Comparison of ENCODE assay signal across 7 cellular contexts in genomic region chr6:159720708-159721107, GRCh38. TPM values are rescaled to one million over a fixed set of nuclear protein-coding genes. Genes with fewer than 3 reads are reported as not detected.
DNase-seq lines count a peak whose midpoint lies in the region; ATAC-seq and TF ChIP-seq lines count a peak whose summit lies in the region.

No MANE protein-coding gene starts in this region.

- H3K27me3 Mint-ChIP-seq in endodermal cell (ENCODE audit: insufficient read depth), result no peaks in the 10 kb centered on the region

- DNase-seq in DMS79 treated with DMSO at 0.1 percent for 48 hours (lab: John Stamatoyannopoulos, UW) (peak; percentile 16), GM23248 (peak; percentile 38), SHP77 treated with DMSO at 0.1 percent for 48 hours (lab: John Stamatoyannopoulos, UW) (peak; percentile 17), endodermal cell (peak; percentile 63), renal cortical epithelial cell (ENCODE audit: low read depth) (peak; percentile 65)

- H3K9ac ChIP-seq in GM23248 (no peak overlapping the region), endodermal cell (ENCODE audit: extremely low read depth, low read length, poor library complexity, severe bottlenecking) (no peak overlapping the region)

- H4K20me1 ChIP-seq in GM23248 (ENCODE audit: insufficient read depth), result no peaks in the 10 kb centered on the region

- H3K4me3 Mint-ChIP-seq in endodermal cell, result no peak overlapping the region

- H3K4me3 ChIP-seq in GM23248, result no peak overlapping the region
- H3K4me3 ChIP-seq in endodermal cell (ENCODE audit: low read length), result no peak overlapping the region

- H3K9me3 Mint-ChIP-seq in endodermal cell, result peaks cover 13% of the 10 kb centered on the region

- peaks cover 26% of the 10 kb centered on the region for H3F3A ChIP-seq in GM23248 (ENCODE audit: insufficient read depth)

- H3K27me3 ChIP-seq in GM23248 (replicated peaks; ENCODE audit: insufficient read depth) (no peaks in the 10 kb centered on the region), endodermal cell (ENCODE audit: control insufficient read depth, insufficient read depth, low read length, poor library complexity, severe bottlenecking) (no peaks in the 10 kb centered on the region)

- H3K36me3 ChIP-seq in GM23248 (ENCODE audit: low read depth) (no peaks in the 10 kb centered on the region), endodermal cell (ENCODE audit: control insufficient read depth, insufficient read depth, low read length) (peaks cover 26% of the 10 kb centered on the region)

- no peak overlapping the region for H2AFZ ChIP-seq in GM23248

- no peak overlapping the region for H3K27ac ChIP-seq in GM23248
- H3K27ac ChIP-seq in endodermal cell (ENCODE audit: low read depth, low read length), result no peak overlapping the region

- H3K9me2 ChIP-seq in GM23248 (ENCODE audit: insufficient read depth), result no peaks in the 10 kb centered on the region

- peaks cover 21% of the 10 kb centered on the region for H3K4me1 ChIP-seq in GM23248 (ENCODE audit: insufficient read depth)
- H3K4me1 ChIP-seq in endodermal cell (ENCODE audit: control insufficient read depth, insufficient read depth, low read length), result no peaks in the 10 kb centered on the region

- in situ Hi-C loops in GM23248 (cut with MboI), result no loop called here

- peak; percentile 74 for TF ChIP-seq CTCF in endodermal cell (conservative IDR thresholded peaks at IDR 0.05)

- ATAC-seq in HG02852 (IDR thresholded peaks at IDR 0.05; ENCODE audit: unreplicated experiment) (no peak), HG03025 (IDR thresholded peaks at IDR 0.05; ENCODE audit: low FRiP score, unreplicated experiment) (no peak)

- H3K79me2 ChIP-seq in GM23248 (ENCODE audit: insufficient read depth), result peaks cover 73% of the 10 kb centered on the region

- WGBS in GM23248 (ENCODE audit: low coverage in 1 of 2, low lambda C conversion rate in 2 of 2, missing lambda C conversion rate in 2 of 2), 2 experiments, result 90 to 95% methylated on average over 7 of the region's 7 CpGs
- 83 to 86% methylated on average over 6 of the region's 7 CpGs for WGBS in endodermal cell (ENCODE audit: insufficient coverage in 1 of 2, insufficient read length in 1 of 2), 2 experiments

- no peak overlapping the region for H3K4me2 ChIP-seq in GM23248 (ENCODE audit: unreplicated experiment)

- H3K36me3 Mint-ChIP-seq in endodermal cell (ENCODE audit: low read depth), result peaks cover 22% of the 10 kb centered on the region

- no peaks in the 10 kb centered on the region for H3K9me3 ChIP-seq in GM23248 (ENCODE audit: low read depth)
- H3K9me3 ChIP-seq in endodermal cell (ENCODE audit: control insufficient read depth, low read length), result peaks cover 25% of the 10 kb centered on the region

- H3K27ac Mint-ChIP-seq in endodermal cell, result no peak overlapping the region

- H3K4me1 Mint-ChIP-seq in endodermal cell, result peaks cover 11% of the 10 kb centered on the region

RNA-seq across cellular contexts. Expression of gene WTAP, which starts 6.6 kb away (rescaled TPM):
- total RNA-seq in GM23248 (2014; rRNA removed; shearing (Covaris generic)), result 57.8 and 64.8 TPM in 2 replicates
- 87.8 and 89.8 TPM in 2 replicates for polyA plus RNA-seq in GM23248 (2016; fragmentation: Nextera tagmentation; extraction: Ambion mirVana)
- total RNA-seq in endodermal cell (100 to 1,000 TPM; 112 to 119 TPM), renal cortical epithelial cell (135 and 146 TPM in 2 replicates)
- polyA plus RNA-seq in endodermal cell (2013, experiment 1 of 2), result 117 TPM
- 110 TPM for polyA plus RNA-seq in endodermal cell (2013, experiment 2 of 2)

RNA-seq across cellular contexts. Expression of gene SOD2, which starts 27.7 kb away (rescaled TPM):
- 62.6 and 74.0 TPM in 2 replicates for total RNA-seq in GM23248 (2014; rRNA removed; shearing (Covaris generic))
- polyA plus RNA-seq in GM23248 (2016; fragmentation: Nextera tagmentation; extraction: Ambion mirVana), result 52.6 and 53.1 TPM in 2 replicates
- total RNA-seq in endodermal cell (10 to 100 TPM; 64.3 to 88.8 TPM), renal cortical epithelial cell (2,050 and 3,674 TPM in 2 replicates)
- 54.2 TPM for polyA plus RNA-seq in endodermal cell (2013, experiment 1 of 2)
- 51.1 TPM for polyA plus RNA-seq in endodermal cell (2013, experiment 2 of 2)

RNA-seq across cellular contexts. Expression of gene ACAT2, which starts 41.1 kb away (rescaled TPM):
- total RNA-seq in GM23248 (2014; rRNA removed; shearing (Covaris generic)), result 10.1 and 10.5 TPM in 2 replicates
- polyA plus RNA-seq in GM23248 (2016; fragmentation: Nextera tagmentation; extraction: Ambion mirVana), result 17.6 and 18.9 TPM in 2 replicates
- total RNA-seq in endodermal cell (100 to 1,000 TPM; 108 to 147 TPM), renal cortical epithelial cell (17.4 and 140 TPM in 2 replicates)
- 161 TPM for polyA plus RNA-seq in endodermal cell (2013, experiment 1 of 2)
- 165 TPM for polyA plus RNA-seq in endodermal cell (2013, experiment 2 of 2)

Comparison
In these comparisons a context has a peak if more than half of its experiments do, and no peak if none do; other contexts are left out.
1. RNA of gene SOD2, which starts 27.7 kb away (total RNA-seq): 2,050 to 3,674 TPM in renal cortical epithelial cell; 64.3 to 88.8 TPM in endodermal cell and 62.6 to 74.0 TPM in GM23248; every median in the first group is over 10 times any median in the second.
2. Peak in every context shown above with its lines, with median percentiles within 50 percentile points of each other: DNase-seq.